Comparison of ENCODE assay signal across 9 cellular contexts in the genomic region with DNA sequence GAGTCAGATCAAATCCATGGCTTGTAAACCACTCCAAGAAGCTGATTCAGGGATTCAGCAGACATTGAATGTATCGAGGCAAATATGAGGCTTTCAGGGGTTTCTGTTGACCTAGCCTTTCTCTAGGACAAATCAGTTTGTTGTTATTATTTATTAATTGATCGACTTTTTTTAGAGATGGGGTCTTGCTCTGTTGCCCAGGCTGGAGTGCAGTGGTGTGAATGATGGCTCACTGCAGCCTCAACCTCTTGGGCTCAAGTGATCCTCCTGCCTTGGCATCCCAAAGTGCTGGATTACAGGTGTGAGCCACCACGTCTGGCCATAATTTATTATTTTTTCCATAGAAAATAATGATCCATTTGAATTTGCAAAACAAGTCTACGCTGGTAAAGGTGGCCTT.
"Had no signal": no experiment of that assay in that cellular context is flagged by ENCODE, and none has a peak within 500 bp of the region (broad histone marks: within the 10 kb centered on the region; RNA-seq: fewer than 3 reads in every experiment).

No MANE protein-coding gene starts in this region.

- H3K4me1 Mint-ChIP-seq: brain had no signal

- H3K36me3 Mint-ChIP-seq: brain had no signal

- ATAC-seq: stimulated activated naive CD8-positive, alpha-beta T cell treated with anti-CD3 and anti-CD28 coated beads, Interleukin-15, amount 100 ng/mL, for 72 hours had no signal

- H3K27me3 Mint-ChIP-seq: stimulated activated naive CD8-positive, alpha-beta T cell treated with anti-CD3 and anti-CD28 coated beads, Interleukin-15, amount 100 ng/mL, for 72 hours had no signal

- H3K9me3 Mint-ChIP-seq: brain; stimulated activated naive CD8-positive, alpha-beta T cell treated with anti-CD3 and anti-CD28 coated beads, Interleukin-15, amount 100 ng/mL, for 72 hours had no signal

- H3K4me3 Mint-ChIP-seq: brain had no signal

- DNase-seq: activated CD4-positive, alpha-beta T cell treated with anti-CD3 and anti-CD28 coated beads for 1 hour; activated gamma-delta T cell treated with Interleukin-2 at 50 U/mL for 16 hours; amniotic stem cell; hippocampal formation; stimulated activated CD4-positive, alpha-beta T cell treated with anti-CD3 and anti-CD28 coated beads, Interleukin-2, amount 100 ng/mL, for 48 hours; stimulated activated naive CD8-positive, alpha-beta T cell treated with anti-CD3 and anti-CD28 coated beads, Interleukin-15, amount 100 ng/mL, for 72 hours; T1000; testis had no signal
